In the genomic region with DNA sequence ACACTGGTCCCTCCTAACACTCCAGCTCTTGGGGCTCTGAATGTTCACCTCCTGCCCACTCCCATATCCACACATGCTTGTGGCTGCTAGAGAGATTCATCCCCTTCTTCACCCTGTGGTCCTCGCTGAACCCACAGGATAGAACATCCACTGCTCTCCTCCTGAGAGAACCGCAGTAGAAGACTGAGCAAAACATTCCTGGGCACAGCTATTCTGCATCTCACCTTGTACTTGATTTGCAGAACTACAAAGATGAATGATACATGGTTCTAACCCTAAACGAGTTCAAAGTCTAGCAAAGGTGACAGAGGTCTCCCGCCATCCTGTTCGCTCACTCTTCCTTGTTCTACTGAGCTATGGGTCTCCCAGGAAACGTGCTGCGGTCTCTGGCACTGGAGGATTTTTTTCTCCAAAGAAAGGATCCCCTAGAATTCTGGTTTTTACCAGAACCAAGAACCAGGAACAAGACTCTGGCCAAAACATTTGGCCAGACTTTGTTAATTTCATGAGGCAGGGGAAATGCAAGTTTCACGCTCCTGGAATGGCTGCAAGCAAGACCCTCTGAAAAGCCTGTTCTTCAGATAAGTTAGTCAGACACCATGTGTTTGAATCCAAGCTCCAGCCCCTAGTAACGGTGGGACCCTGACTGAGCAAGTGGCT, we compare ENCODE assay signal across 1 cellular context.
TF ChIP-seq lines count a peak whose summit lies in the region.

No MANE protein-coding gene starts in this region.

TF ChIP-seq in HepG2, 621 proteins besides CTCF, POLR2A, EP300 and RAD21 (continued from another document and continues in another):
- TF ChIP-seq, protein P1, sequence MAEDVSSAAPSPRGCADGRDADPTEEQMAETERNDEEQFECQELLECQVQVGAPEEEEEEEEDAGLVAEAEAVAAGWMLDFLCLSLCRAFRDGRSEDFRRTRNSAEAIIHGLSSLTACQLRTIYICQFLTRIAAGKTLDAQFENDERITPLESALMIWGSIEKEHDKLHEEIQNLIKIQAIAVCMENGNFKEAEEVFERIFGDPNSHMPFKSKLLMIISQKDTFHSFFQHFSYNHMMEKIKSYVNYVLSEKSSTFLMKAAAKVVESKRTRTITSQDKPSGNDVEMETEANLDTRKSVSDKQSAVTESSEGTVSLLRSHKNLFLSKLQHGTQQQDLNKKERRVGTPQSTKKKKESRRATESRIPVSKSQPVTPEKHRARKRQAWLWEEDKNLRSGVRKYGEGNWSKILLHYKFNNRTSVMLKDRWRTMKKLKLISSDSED (CRISPR knock-in tag; IDR thresholded peaks at IDR 0.05) = no peak
- TF ChIP-seq NPAS2 (CRISPR knock-in tag; IDR thresholded peaks at IDR 0.05; ENCODE audit: borderline replicate concordance) = no peak
- TF ChIP-seq, protein P2, sequence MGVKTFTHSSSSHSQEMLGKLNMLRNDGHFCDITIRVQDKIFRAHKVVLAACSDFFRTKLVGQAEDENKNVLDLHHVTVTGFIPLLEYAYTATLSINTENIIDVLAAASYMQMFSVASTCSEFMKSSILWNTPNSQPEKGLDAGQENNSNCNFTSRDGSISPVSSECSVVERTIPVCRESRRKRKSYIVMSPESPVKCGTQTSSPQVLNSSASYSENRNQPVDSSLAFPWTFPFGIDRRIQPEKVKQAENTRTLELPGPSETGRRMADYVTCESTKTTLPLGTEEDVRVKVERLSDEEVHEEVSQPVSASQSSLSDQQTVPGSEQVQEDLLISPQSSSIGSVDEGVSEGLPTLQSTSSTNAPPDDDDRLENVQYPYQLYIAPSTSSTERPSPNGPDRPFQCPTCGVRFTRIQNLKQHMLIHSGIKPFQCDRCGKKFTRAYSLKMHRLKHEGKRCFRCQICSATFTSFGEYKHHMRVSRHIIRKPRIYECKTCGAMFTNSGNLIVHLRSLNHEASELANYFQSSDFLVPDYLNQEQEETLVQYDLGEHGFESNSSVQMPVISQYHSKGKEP (CRISPR knock-in tag; IDR thresholded peaks at IDR 0.05) = 0 out of 2 replicates have a peak, but pooled peaks have one; percentile 6
- no peak for TF ChIP-seq TBL1XR1 (IDR thresholded peaks at IDR 0.05; ENCODE audit: borderline replicate concordance, low read length, partially characterized antibody)
- no peak for TF ChIP-seq KLF9 (CRISPR knock-in tag; IDR thresholded peaks at IDR 0.05; ENCODE audit: low read depth)
- no peak for TF ChIP-seq ZNF781 (CRISPR knock-in tag; IDR thresholded peaks at IDR 0.05; ENCODE audit: borderline replicate concordance, not compliant biosample characterization)
- no peak for TF ChIP-seq ZNF891 (CRISPR knock-in tag; IDR thresholded peaks at IDR 0.05)
- TF ChIP-seq, protein P3, sequence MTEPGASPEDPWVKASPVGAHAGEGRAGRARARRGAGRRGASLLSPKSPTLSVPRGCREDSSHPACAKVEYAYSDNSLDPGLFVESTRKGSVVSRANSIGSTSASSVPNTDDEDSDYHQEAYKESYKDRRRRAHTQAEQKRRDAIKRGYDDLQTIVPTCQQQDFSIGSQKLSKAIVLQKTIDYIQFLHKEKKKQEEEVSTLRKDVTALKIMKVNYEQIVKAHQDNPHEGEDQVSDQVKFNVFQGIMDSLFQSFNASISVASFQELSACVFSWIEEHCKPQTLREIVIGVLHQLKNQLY (CRISPR knock-in tag; IDR thresholded peaks at IDR 0.05) = no peak
- no peak; the same call in 1 of the 2 replicates for TF ChIP-seq ZZZ3 (CRISPR knock-in tag; IDR thresholded peaks at IDR 0.05; ENCODE audit: borderline replicate concordance)
- no peak for TF ChIP-seq IRF1 (CRISPR knock-in tag; IDR thresholded peaks at IDR 0.05; ENCODE audit: low read depth)
- no peak for TF ChIP-seq ATF7-NPFF (CRISPR knock-in tag; IDR thresholded peaks at IDR 0.05; ENCODE audit: low read depth)
- TF ChIP-seq BRD4 (CRISPR knock-in tag; IDR thresholded peaks at IDR 0.05) = 0 out of 2 replicates have a peak, but pooled peaks have one; percentile 64
- no peak for TF ChIP-seq CREB3 (CRISPR knock-in tag; IDR thresholded peaks at IDR 0.05)
- no peak for TF ChIP-seq ZBTB8A (CRISPR knock-in tag; IDR thresholded peaks at IDR 0.05; ENCODE audit: borderline replicate concordance, low read depth)
- no peak for TF ChIP-seq FOSL2 (CRISPR knock-in tag; IDR thresholded peaks at IDR 0.05)
- TF ChIP-seq PITX1 (CRISPR knock-in tag; IDR thresholded peaks at IDR 0.05) = no peak; the same call in 1 of the 2 replicates
- peak; percentile 66 for TF ChIP-seq FOXA3 (CRISPR knock-in tag; IDR thresholded peaks at IDR 0.05)
- no peak for TF ChIP-seq KDM5A (IDR thresholded peaks at IDR 0.05; ENCODE audit: borderline replicate concordance, low read length)
- TF ChIP-seq ZNF660 (CRISPR knock-in tag; IDR thresholded peaks at IDR 0.05; ENCODE audit: borderline replicate concordance, low read depth) = no peak
- TF ChIP-seq SP140L (CRISPR knock-in tag; IDR thresholded peaks at IDR 0.05; ENCODE audit: borderline replicate concordance) = 0 out of 2 replicates have a peak, but pooled peaks have one; percentile 22
- TF ChIP-seq ZNF318 (CRISPR knock-in tag; IDR thresholded peaks at IDR 0.05) = no peak
- TF ChIP-seq, protein P4, sequence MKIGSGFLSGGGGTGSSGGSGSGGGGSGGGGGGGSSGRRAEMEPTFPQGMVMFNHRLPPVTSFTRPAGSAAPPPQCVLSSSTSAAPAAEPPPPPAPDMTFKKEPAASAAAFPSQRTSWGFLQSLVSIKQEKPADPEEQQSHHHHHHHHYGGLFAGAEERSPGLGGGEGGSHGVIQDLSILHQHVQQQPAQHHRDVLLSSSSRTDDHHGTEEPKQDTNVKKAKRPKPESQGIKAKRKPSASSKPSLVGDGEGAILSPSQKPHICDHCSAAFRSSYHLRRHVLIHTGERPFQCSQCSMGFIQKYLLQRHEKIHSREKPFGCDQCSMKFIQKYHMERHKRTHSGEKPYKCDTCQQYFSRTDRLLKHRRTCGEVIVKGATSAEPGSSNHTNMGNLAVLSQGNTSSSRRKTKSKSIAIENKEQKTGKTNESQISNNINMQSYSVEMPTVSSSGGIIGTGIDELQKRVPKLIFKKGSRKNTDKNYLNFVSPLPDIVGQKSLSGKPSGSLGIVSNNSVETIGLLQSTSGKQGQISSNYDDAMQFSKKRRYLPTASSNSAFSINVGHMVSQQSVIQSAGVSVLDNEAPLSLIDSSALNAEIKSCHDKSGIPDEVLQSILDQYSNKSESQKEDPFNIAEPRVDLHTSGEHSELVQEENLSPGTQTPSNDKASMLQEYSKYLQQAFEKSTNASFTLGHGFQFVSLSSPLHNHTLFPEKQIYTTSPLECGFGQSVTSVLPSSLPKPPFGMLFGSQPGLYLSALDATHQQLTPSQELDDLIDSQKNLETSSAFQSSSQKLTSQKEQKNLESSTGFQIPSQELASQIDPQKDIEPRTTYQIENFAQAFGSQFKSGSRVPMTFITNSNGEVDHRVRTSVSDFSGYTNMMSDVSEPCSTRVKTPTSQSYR (CRISPR knock-in tag; IDR thresholded peaks at IDR 0.05; ENCODE audit: borderline replicate concordance) = peak; percentile 37; the same call in 1 of the 2 replicates
- TF ChIP-seq MXD4 (CRISPR knock-in tag; IDR thresholded peaks at IDR 0.05) = peak; percentile 17; the same call in 1 of the 2 replicates
- TF ChIP-seq ATF6 (CRISPR knock-in tag; conservative IDR thresholded peaks at IDR 0.05) = 0 out of 2 replicates have a peak, but pooled peaks have one; percentile 54
- no peak for TF ChIP-seq POLR2G (IDR thresholded peaks at IDR 0.05; ENCODE audit: low read depth, low read length)
- peak; percentile 12; the same call in 1 of the 2 replicates for TF ChIP-seq KAT8 (CRISPR knock-in tag; IDR thresholded peaks at IDR 0.05)
- TF ChIP-seq ZNF550 (CRISPR knock-in tag; IDR thresholded peaks at IDR 0.05; ENCODE audit: borderline replicate concordance) = 0 out of 2 replicates have a peak, but pooled peaks have one; percentile 32
- no peak for TF ChIP-seq TOE1 (CRISPR knock-in tag; IDR thresholded peaks at IDR 0.05)
